In genomic region chr5:111099058-111099778, GRCh38 we compare ENCODE assay signal across 17 cellular contexts. TPM values are rescaled to one million over a fixed set of nuclear protein-coding genes. Genes with fewer than 3 reads are reported as not detected.
DNase-seq lines count a peak whose midpoint lies in the region; TF ChIP-seq lines count a peak whose summit lies in the region.
"Had no signal": no experiment of that assay in that cellular context is flagged by ENCODE, and none has a peak within 500 bp of the region (broad histone marks: within the 10 kb centered on the region; RNA-seq: fewer than 3 reads in every experiment).

No MANE protein-coding gene starts in this region.

- TF ChIP-seq CTCF in AG10803 (conservative IDR thresholded peaks at IDR 0.05; ENCODE audit: low read length) = no peak
- TF ChIP-seq CTCF in fibroblast of the aortic adventitia (IDR thresholded peaks at IDR 0.05; ENCODE audit: insufficient read depth, low read length) = no peak
- TF ChIP-seq CTCF in PC-9 (conservative IDR thresholded peaks at IDR 0.05) = no peak

- H3K9me3 ChIP-seq in PC-9 (ENCODE audit: insufficient read depth, low read depth) = no peaks in the 10 kb centered on the region
- H3K9me3 ChIP-seq: A549 had no signal

- H4K20me1 ChIP-seq in PC-9 (ENCODE audit: insufficient read depth) = peaks cover 13% of the 10 kb centered on the region

- POLR2A ChIA-PET in PC-9 (lab: Charles Lee; ENCODE audit: unreplicated experiment) = no interaction called here

- peaks cover 2% of the 10 kb centered on the region; the same call in 1 of the 2 replicates for H3K4me1 ChIP-seq in PC-9 (replicated peaks; ENCODE audit: insufficient read depth)

- H2AFZ ChIP-seq in PC-9 = no peak overlapping the region

- peak; percentile 18 for DNase-seq in AG10803 (ENCODE audit: low read depth)
- DNase-seq in NCI-H226 = peak; percentile 39
- peak; percentile 51 for DNase-seq in dermis blood vessel endothelial cell
- DNase-seq in fibroblast of the aortic adventitia (ENCODE audit: low read depth) = peak; percentile 68
- no peak for DNase-seq in effector CD4-positive, alpha-beta T cell
- DNase-seq in DMS79 (lab: John Stamatoyannopoulos, UW) = no peak
- DNase-seq in stimulated activated naive CD4-positive, alpha-beta T cell (lab: John Stamatoyannopoulos, UW) = no peak
- DNase-seq in PC-9 = no peak
- DNase-seq: C1 segment of cervical spinal cord; CD8-positive, alpha-beta memory T cell; Kasumi-1; MM.1S; NCI-H1092 treated with DMSO at 0.1 percent for 48 hours; NCI-H1694; NCI-H2081 treated with DMSO at 0.1 percent for 48 hours had no signal

- peaks cover 23% of the 10 kb centered on the region for H3K79me2 ChIP-seq in PC-9 (ENCODE audit: low read depth)

- intact Hi-C loops in PC-9 (cut with micrococcal nuclease; ENCODE audit: unreplicated experiment) = no loop called here

- no peaks in the 10 kb centered on the region for H3F3A ChIP-seq in PC-9 (ENCODE audit: insufficient read depth, low read depth)

- H3K9me2 ChIP-seq in PC-9 (ENCODE audit: insufficient read depth) = no peaks in the 10 kb centered on the region

- no peak overlapping the region for H3K4me2 ChIP-seq in PC-9
- H3K4me2 ChIP-seq: A549 had no signal

- H3K36me3 ChIP-seq in PC-9 (ENCODE audit: low read depth) = peaks cover 41% of the 10 kb centered on the region

- no peaks in the 10 kb centered on the region for H3K27me3 ChIP-seq in PC-9 (ENCODE audit: insufficient read depth, low read depth)

- CTCF ChIA-PET in PC-9 (lab: Charles Lee) = no interaction called here

- no peak overlapping the region for H3K4me3 ChIP-seq in AG10803 (ENCODE audit: low read length)
- no peak overlapping the region for H3K4me3 ChIP-seq in fibroblast of the aortic adventitia (ENCODE audit: low read depth, low read length)
- no peak overlapping the region for H3K4me3 ChIP-seq in PC-9
- H3K4me3 ChIP-seq: A549 had no signal

- no peak overlapping the region for H3K27ac ChIP-seq in PC-9
- H3K27ac ChIP-seq: A549 had no signal

- BruUV-seq in PC-9 (replicated peaks; lab: Mats Ljungman, UMichigan) = no TSS peak

RNA-seq across cellular contexts. Expression of gene WDR36, which starts 7.1 kb away (rescaled TPM):
- total RNA-seq in dermis blood vessel endothelial cell (58.4 and 64.0 TPM in 2 replicates), fibroblast of the aortic adventitia (ENCODE audit: low replicate concordance) (46.0 and 90.8 TPM in 2 replicates), PC-9 (2021) (17.7 and 18.5 TPM in 2 replicates)

RNA-seq across cellular contexts. Expression of gene TSLP, which starts 27.7 kb away (rescaled TPM):
- total RNA-seq in dermis blood vessel endothelial cell (under 0.01 and 0.19 TPM in 2 replicates), fibroblast of the aortic adventitia (ENCODE audit: low replicate concordance) (1.4 and 20.8 TPM in 2 replicates), PC-9 (2021) (not detected in 2 replicates)
- total RNA-seq: SK-MEL-5 had no signal

Comparison
In these comparisons a context has a peak if more than half of its experiments do, and no peak if none do; other contexts are left out.
1. DNase-seq: peak in AG10803 (single experiment), NCI-H226 (single experiment), dermis blood vessel endothelial cell (single experiment) and fibroblast of the aortic adventitia (single experiment); none in effector CD4-positive, alpha-beta T cell (single experiment), DMS79 (single experiment), stimulated activated naive CD4-positive, alpha-beta T cell (0 of 6) and PC-9 (0 of 2).